Comparison of ENCODE assay signal across 2 cellular contexts in the genomic region with DNA sequence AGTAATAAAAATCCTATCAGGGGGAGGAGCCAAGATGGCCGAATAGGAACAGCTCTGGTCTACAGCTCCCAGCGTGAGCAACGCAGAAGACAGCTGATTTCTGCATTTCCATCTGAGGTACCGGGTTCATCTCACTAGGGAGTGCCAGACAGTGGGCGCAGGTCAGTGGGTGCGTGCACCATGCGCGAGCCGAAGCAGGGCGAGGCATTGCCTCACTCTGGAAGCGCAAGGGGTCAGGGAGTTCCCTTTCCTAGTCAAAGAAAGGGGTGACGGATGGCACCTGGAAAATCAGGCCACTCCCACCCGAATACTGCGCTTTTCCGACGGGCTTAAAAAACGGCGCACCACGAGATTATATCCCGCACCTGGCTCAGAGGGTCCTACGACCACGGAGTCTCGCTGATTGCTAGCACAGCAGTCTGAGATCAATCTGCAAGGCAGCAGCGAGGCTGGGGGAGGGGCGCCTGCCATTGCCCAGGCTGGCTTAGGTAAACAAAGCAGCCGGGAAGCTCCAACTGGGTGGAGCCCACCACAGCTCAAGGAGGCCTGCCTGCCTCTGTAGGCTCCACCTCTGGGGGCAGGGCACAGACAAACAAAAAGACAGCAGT.
A peak's percentile ranks its signal among the peaks of the same experiment; 100 is the strongest.
TF ChIP-seq lines count a peak whose summit lies in the region.
"Not testable (repeated sequence)": the region's sequence is repeated elsewhere in the genome, so short reads cannot be mapped to it uniquely, and the experiment has no call there.

No MANE protein-coding gene starts in this region.

TF ChIP-seq in WTC11, 78 proteins besides CTCF, POLR2A, EP300 and RAD21:
- TF ChIP-seq, protein P1, sequence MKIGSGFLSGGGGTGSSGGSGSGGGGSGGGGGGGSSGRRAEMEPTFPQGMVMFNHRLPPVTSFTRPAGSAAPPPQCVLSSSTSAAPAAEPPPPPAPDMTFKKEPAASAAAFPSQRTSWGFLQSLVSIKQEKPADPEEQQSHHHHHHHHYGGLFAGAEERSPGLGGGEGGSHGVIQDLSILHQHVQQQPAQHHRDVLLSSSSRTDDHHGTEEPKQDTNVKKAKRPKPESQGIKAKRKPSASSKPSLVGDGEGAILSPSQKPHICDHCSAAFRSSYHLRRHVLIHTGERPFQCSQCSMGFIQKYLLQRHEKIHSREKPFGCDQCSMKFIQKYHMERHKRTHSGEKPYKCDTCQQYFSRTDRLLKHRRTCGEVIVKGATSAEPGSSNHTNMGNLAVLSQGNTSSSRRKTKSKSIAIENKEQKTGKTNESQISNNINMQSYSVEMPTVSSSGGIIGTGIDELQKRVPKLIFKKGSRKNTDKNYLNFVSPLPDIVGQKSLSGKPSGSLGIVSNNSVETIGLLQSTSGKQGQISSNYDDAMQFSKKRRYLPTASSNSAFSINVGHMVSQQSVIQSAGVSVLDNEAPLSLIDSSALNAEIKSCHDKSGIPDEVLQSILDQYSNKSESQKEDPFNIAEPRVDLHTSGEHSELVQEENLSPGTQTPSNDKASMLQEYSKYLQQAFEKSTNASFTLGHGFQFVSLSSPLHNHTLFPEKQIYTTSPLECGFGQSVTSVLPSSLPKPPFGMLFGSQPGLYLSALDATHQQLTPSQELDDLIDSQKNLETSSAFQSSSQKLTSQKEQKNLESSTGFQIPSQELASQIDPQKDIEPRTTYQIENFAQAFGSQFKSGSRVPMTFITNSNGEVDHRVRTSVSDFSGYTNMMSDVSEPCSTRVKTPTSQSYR (CRISPR knock-in tag; IDR thresholded peaks at IDR 0.05), result peak; percentile 80
- peak; percentile 64; the same call in 1 of the 2 replicates for TF ChIP-seq ZNF317 (CRISPR knock-in tag; IDR thresholded peaks at IDR 0.05; ENCODE audit: borderline replicate concordance, low read depth)

TF ChIP-seq in HepG2, 621 proteins besides CTCF, POLR2A, EP300 and RAD21:
- TF ChIP-seq HOXA3 (CRISPR knock-in tag; IDR thresholded peaks at IDR 0.05) (peak; percentile 32; the same call in 1 of the 2 replicates), FOXA1 (CRISPR knock-in tag; IDR thresholded peaks at IDR 0.05) (peak; percentile 71), FOXA3 (CRISPR knock-in tag; IDR thresholded peaks at IDR 0.05) (peak; percentile 36; the same call in 1 of the 2 replicates)
- TF ChIP-seq, protein P2, sequence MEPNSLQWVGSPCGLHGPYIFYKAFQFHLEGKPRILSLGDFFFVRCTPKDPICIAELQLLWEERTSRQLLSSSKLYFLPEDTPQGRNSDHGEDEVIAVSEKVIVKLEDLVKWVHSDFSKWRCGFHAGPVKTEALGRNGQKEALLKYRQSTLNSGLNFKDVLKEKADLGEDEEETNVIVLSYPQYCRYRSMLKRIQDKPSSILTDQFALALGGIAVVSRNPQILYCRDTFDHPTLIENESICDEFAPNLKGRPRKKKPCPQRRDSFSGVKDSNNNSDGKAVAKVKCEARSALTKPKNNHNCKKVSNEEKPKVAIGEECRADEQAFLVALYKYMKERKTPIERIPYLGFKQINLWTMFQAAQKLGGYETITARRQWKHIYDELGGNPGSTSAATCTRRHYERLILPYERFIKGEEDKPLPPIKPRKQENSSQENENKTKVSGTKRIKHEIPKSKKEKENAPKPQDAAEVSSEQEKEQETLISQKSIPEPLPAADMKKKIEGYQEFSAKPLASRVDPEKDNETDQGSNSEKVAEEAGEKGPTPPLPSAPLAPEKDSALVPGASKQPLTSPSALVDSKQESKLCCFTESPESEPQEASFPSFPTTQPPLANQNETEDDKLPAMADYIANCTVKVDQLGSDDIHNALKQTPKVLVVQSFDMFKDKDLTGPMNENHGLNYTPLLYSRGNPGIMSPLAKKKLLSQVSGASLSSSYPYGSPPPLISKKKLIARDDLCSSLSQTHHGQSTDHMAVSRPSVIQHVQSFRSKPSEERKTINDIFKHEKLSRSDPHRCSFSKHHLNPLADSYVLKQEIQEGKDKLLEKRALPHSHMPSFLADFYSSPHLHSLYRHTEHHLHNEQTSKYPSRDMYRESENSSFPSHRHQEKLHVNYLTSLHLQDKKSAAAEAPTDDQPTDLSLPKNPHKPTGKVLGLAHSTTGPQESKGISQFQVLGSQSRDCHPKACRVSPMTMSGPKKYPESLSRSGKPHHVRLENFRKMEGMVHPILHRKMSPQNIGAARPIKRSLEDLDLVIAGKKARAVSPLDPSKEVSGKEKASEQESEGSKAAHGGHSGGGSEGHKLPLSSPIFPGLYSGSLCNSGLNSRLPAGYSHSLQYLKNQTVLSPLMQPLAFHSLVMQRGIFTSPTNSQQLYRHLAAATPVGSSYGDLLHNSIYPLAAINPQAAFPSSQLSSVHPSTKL (CRISPR knock-in tag; IDR thresholded peaks at IDR 0.05), result 0 out of 2 replicates have a peak, but pooled peaks have one; percentile 16
- TF ChIP-seq, protein P1 (CRISPR knock-in tag; IDR thresholded peaks at IDR 0.05; ENCODE audit: borderline replicate concordance), result peak; percentile 91
- not testable (repeated sequence) for TF ChIP-seq FOXA1 (IDR thresholded peaks at IDR 0.05)
